In the genomic region with DNA sequence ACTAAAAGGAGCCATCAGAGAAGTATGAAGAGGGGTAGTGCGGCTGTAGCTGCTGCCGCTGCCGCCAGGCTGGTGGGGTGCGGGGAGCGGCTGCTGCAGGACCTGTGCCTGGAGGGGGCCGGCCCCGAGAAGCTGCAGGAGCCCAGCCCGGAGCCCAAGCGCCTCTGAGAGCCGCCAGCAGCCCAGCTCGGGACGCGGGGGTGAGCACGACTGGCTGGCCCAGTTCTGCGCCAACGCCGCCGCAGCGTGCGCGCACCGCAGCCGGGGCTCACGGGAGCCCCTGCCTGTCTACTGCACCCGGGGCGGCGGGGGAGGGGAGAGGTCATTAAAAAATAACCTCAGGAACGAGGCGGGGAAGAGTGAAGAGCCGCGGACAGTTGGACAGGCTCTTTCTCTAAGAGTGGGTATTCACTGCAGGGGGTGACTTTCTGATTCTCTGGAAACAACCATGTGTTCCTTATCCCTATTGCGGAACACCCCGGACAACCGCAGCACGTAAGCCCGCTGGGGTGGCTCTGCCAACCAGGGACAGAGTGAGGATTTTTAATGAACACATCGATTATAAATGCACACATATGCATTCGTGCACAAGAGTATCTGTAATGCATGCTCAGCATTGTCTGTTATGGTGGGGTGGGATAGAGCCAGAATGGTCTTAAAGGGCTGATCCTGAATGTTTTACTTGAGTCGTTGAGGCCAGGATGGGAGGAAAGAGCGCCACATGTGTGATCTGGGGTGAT, we compare ENCODE assay signal across 8 cellular contexts. TPM values are rescaled to one million over a fixed set of nuclear protein-coding genes. Genes with fewer than 3 reads are reported as not detected.
A peak's percentile ranks its signal among the peaks of the same experiment; 100 is the strongest.
DNase-seq lines count a peak whose midpoint lies in the region; ATAC-seq and TF ChIP-seq lines count a peak whose summit lies in the region.

No MANE protein-coding gene starts in this region.

- H3K36me3 ChIP-seq in right atrium auricular region: no peaks in the 10 kb centered on the region

- no peaks in the 10 kb centered on the region for H3K27me3 ChIP-seq in right atrium auricular region

- peaks cover 1% of the 10 kb centered on the region for H3K36me3 Mint-ChIP-seq in activated naive CD4-positive, alpha-beta T cell treated with anti-CD3 and anti-CD28 coated beads, Interleukin-2, amount 50 U/mL, for 24 hours

- H3K4me3 ChIP-seq in AG04449 (ENCODE audit: low read depth, low read length) (peak overlapping the region; percentile 21), right atrium auricular region (peak overlapping the region; percentile 48 to 57)

- peaks cover 45% of the 10 kb centered on the region for H3K27me3 Mint-ChIP-seq in activated naive CD4-positive, alpha-beta T cell treated with anti-CD3 and anti-CD28 coated beads, Interleukin-2, amount 50 U/mL, for 24 hours

- H3K27ac Mint-ChIP-seq in activated naive CD4-positive, alpha-beta T cell treated with anti-CD3 and anti-CD28 coated beads, Interleukin-2, amount 50 U/mL, for 24 hours: peak overlapping the region; percentile 19

- H3K9me3 ChIP-seq in right atrium auricular region: no peaks in the 10 kb centered on the region

- H3K4me1 ChIP-seq in right atrium auricular region: peaks cover 0 to 11% of the 10 kb centered on the region in 2 donors

- peaks cover 9% of the 10 kb centered on the region for H3K4me1 Mint-ChIP-seq in activated naive CD4-positive, alpha-beta T cell treated with anti-CD3 and anti-CD28 coated beads, Interleukin-2, amount 50 U/mL, for 24 hours

- no peak for TF ChIP-seq CTCF in AG04449 (IDR thresholded peaks at IDR 0.05; ENCODE audit: insufficient read depth, low read length, missing control alignments)
- peak in 1 of 2 donors; percentile 37 for TF ChIP-seq CTCF in right atrium auricular region (IDR thresholded peaks at IDR 0.05)

- CTCF ChIA-PET in AG04449 (lab: Yijun Ruan, JAX): interaction anchor here (1.1 kb wide), 1 partner anchor 42 kb away, joined by 3 read pairs; no protein-coding TSS in a partner anchor

- ATAC-seq in GM19043 (IDR thresholded peaks at IDR 0.05; ENCODE audit: low read depth, unreplicated experiment) (peak; percentile 32), HG03432 (IDR thresholded peaks at IDR 0.05; ENCODE audit: unreplicated experiment) (peak; percentile 64)
- ATAC-seq in activated CD4-positive, CD25-positive, alpha-beta regulatory T cell treated with anti-CD3 and anti-CD28 coated beads, Interleukin-2, amount 50 U/mL, for 24 hours: no peak

- peak overlapping the region; percentile 73 for H3K4me3 Mint-ChIP-seq in activated naive CD4-positive, alpha-beta T cell treated with anti-CD3 and anti-CD28 coated beads, Interleukin-2, amount 50 U/mL, for 24 hours

- POLR2A ChIA-PET in AG04449 (lab: Yijun Ruan, JAX): no interaction called here

- peak overlapping the region; percentile 76 to 84 for H3K27ac ChIP-seq in right atrium auricular region

- H3K9me3 Mint-ChIP-seq in activated naive CD4-positive, alpha-beta T cell treated with anti-CD3 and anti-CD28 coated beads, Interleukin-2, amount 50 U/mL, for 24 hours: no peaks in the 10 kb centered on the region

- DNase-seq in AG04449 (ENCODE audit: low read depth, low spot score): no peak
- no peak for DNase-seq in right atrium auricular region (ENCODE audit: low spot score)
- peak; percentile 18 for DNase-seq in putamen (ENCODE audit: low spot score)
- no peak for DNase-seq in dedifferentiated amniotic fluid mesenchymal stem cell (ENCODE audit: extremely low spot score)

RNA-seq across cellular contexts. Expression of gene GAS2, which starts 0.5 kb away (rescaled TPM):
- 1 to 10 TPM; 6.5 to 9.7 TPM for total RNA-seq in right atrium auricular region

RNA-seq across cellular contexts. Expression of gene FANCF, which starts 41.2 kb away (rescaled TPM):
- total RNA-seq in right atrium auricular region: 1 to 10 TPM; 3.6 to 4.8 TPM

Comparison
In these comparisons a context has a peak if more than half of its experiments do, and no peak if none do; other contexts are left out.
1. ATAC-seq: peak in GM19043 (single experiment) and HG03432 (single experiment); none in activated CD4-positive, CD25-positive, alpha-beta regulatory T cell treated with anti-CD3 and anti-CD28 coated beads, Interleukin-2, amount 50 U/mL, for 24 hours (0 of 2).